ENCODE assay signal across 8 cellular contexts in the genomic region with DNA sequence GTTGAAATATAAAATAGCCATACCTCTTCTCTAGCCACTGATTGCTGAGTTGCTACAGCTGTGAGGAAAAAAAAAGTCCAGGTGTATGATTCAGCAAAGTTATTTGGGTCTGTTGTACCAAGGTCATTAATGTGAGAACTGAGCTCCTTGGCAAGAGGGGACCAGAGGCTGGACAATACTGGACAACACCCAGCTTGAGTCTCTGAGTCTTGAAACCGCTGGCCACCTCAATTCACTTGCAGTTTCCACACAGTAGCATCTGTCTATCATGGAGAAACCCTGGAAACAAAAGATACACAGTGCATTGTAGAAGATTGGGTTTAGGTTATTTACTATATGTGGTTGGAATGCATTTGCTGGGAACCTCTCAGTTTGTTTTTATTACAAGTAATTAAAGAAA.
DNase-seq lines count a peak whose midpoint lies in the region; ATAC-seq and TF ChIP-seq lines count a peak whose summit lies in the region.

No MANE protein-coding gene starts in this region.

- no peak overlapping the region for H3K4me3 ChIP-seq in gastroesophageal sphincter

- ATAC-seq in activated CD4-positive, alpha-beta T cell treated with anti-CD3 and anti-CD28 coated beads for 36 hours: no peak
- peak; percentile 12 for ATAC-seq in SK-N-SH treated with all-trans-retinoic acid at 6 μM for 48 hours
- peak; percentile 47 for ATAC-seq in gastroesophageal sphincter
- no peak for ATAC-seq in stimulated activated effector memory CD8-positive, alpha-beta T cell treated with anti-CD3 and anti-CD28 coated beads, Interleukin-12 subunit alpha, Interleukin-12 subunit beta, amount 100 ng/mL, for 72 hours
- no peak for ATAC-seq in HG02759 (IDR thresholded peaks at IDR 0.05; ENCODE audit: unreplicated experiment)

- POLR2A ChIA-PET in activated CD4-positive, alpha-beta T cell treated with anti-CD3 and anti-CD28 coated beads for 36 hours (lab: Charles Lee): interaction anchor here (0.6 to 1.9 kb wide), 8 partner anchors 10 to 190 kb away, joined by 3 to 7 read pairs (median 4); no protein-coding TSS in a partner anchor

- no peaks in the 10 kb centered on the region for H3K27me3 ChIP-seq in gastroesophageal sphincter

- H3K4me1 ChIP-seq in gastroesophageal sphincter: peaks cover 7 to 36% (median 15%) of the 10 kb centered on the region in 3 donors

- TF ChIP-seq EP300 in gastroesophageal sphincter (IDR thresholded peaks at IDR 0.05): no peak

- TF ChIP-seq POLR2A in gastroesophageal sphincter (IDR thresholded peaks at IDR 0.05): no peak

- no peak for DNase-seq in activated CD4-positive, alpha-beta T cell treated with anti-CD3 and anti-CD28 coated beads for 36 hours
- no peak for DNase-seq in activated CD4-positive, alpha-beta T cell treated with anti-CD3 and anti-CD28 coated beads, Interleukin-2, amount 50 U/mL, for 1 hour
- DNase-seq in stimulated activated effector memory CD8-positive, alpha-beta T cell treated with anti-CD3 and anti-CD28 coated beads, Interleukin-12 subunit alpha, Interleukin-12 subunit beta, amount 100 ng/mL, for 72 hours (ENCODE audit: low spot score in 2 of 2): no peak
- no peak for DNase-seq in activated CD8-positive, alpha-beta memory T cell treated with anti-CD3 and anti-CD28 coated beads, Interleukin-2, amount 50 U/mL, for 4 hours
- no peak for DNase-seq in NCI-H2171 (lab: John Stamatoyannopoulos, UW)

- H3K36me3 ChIP-seq in gastroesophageal sphincter: no peaks in the 10 kb centered on the region

- H3K4me1 Mint-ChIP-seq in activated CD4-positive, alpha-beta T cell treated with anti-CD3 and anti-CD28 coated beads for 36 hours: peaks cover 43% of the 10 kb centered on the region
- H3K4me1 Mint-ChIP-seq in stimulated activated effector memory CD8-positive, alpha-beta T cell treated with anti-CD3 and anti-CD28 coated beads, Interleukin-12 subunit alpha, Interleukin-12 subunit beta, amount 100 ng/mL, for 72 hours: peaks cover 40% of the 10 kb centered on the region

- no peak overlapping the region for H3K4me3 Mint-ChIP-seq in activated CD4-positive, alpha-beta T cell treated with anti-CD3 and anti-CD28 coated beads for 36 hours
- peak overlapping the region; percentile 45 for H3K4me3 Mint-ChIP-seq in stimulated activated effector memory CD8-positive, alpha-beta T cell treated with anti-CD3 and anti-CD28 coated beads, Interleukin-12 subunit alpha, Interleukin-12 subunit beta, amount 100 ng/mL, for 72 hours

- intact Hi-C loops in activated CD4-positive, alpha-beta T cell treated with anti-CD3 and anti-CD28 coated beads for 36 hours (cut with DNase I, micrococcal nuclease): loop anchor here (1.0 to 10.0 kb wide), 3 partner anchors 59 to 120 kb away; a partner anchor contains a TSS

- no peak overlapping the region for H3K27ac ChIP-seq in gastroesophageal sphincter

- peaks cover 8% of the 10 kb centered on the region for H3K36me3 Mint-ChIP-seq in activated CD4-positive, alpha-beta T cell treated with anti-CD3 and anti-CD28 coated beads for 36 hours (ENCODE audit: low read depth)
- peaks cover 5% of the 10 kb centered on the region for H3K36me3 Mint-ChIP-seq in stimulated activated effector memory CD8-positive, alpha-beta T cell treated with anti-CD3 and anti-CD28 coated beads, Interleukin-12 subunit alpha, Interleukin-12 subunit beta, amount 100 ng/mL, for 72 hours

- peak overlapping the region; percentile 90 for H3K27ac Mint-ChIP-seq in activated CD4-positive, alpha-beta T cell treated with anti-CD3 and anti-CD28 coated beads for 36 hours
- H3K27ac Mint-ChIP-seq in stimulated activated effector memory CD8-positive, alpha-beta T cell treated with anti-CD3 and anti-CD28 coated beads, Interleukin-12 subunit alpha, Interleukin-12 subunit beta, amount 100 ng/mL, for 72 hours: peak overlapping the region; percentile 93

- no peaks in the 10 kb centered on the region for H3K9me3 Mint-ChIP-seq in activated CD4-positive, alpha-beta T cell treated with anti-CD3 and anti-CD28 coated beads for 36 hours (ENCODE audit: low read depth)
- H3K9me3 Mint-ChIP-seq in stimulated activated effector memory CD8-positive, alpha-beta T cell treated with anti-CD3 and anti-CD28 coated beads, Interleukin-12 subunit alpha, Interleukin-12 subunit beta, amount 100 ng/mL, for 72 hours: no peaks in the 10 kb centered on the region

- TF ChIP-seq CTCF in gastroesophageal sphincter (IDR thresholded peaks at IDR 0.05): no peak

- H3K9me3 ChIP-seq in gastroesophageal sphincter: no peaks in the 10 kb centered on the region

- WGBS in gastroesophageal sphincter (ENCODE audit: low coverage in 1 of 2), 2 donors: 50% methylated on average over 1 of the region's 1 CpG; no CpG with 5 or more reads in 1 of the 2 donors

- H3K27me3 Mint-ChIP-seq in activated CD4-positive, alpha-beta T cell treated with anti-CD3 and anti-CD28 coated beads for 36 hours: no peaks in the 10 kb centered on the region

- CTCF ChIA-PET in activated CD4-positive, alpha-beta T cell treated with anti-CD3 and anti-CD28 coated beads for 36 hours (lab: Charles Lee): interaction anchor here (0.6 to 1.4 kb wide), 8 partner anchors 10 to 153 kb away, joined by 3 to 6 read pairs (median 4); no protein-coding TSS in a partner anchor

TF ChIP-seq in SK-N-SH treated with all-trans-retinoic acid at 6 μM for 48 hours, 23 proteins besides CTCF, POLR2A, EP300 and RAD21 (continues in another document):
- TF ChIP-seq ARNTL (CRISPR knock-in tag; IDR thresholded peaks at IDR 0.05; ENCODE audit: borderline replicate concordance, low read depth) (no peak), OSR1 (CRISPR knock-in tag; IDR thresholded peaks at IDR 0.05) (no peak), TOX (CRISPR knock-in tag; IDR thresholded peaks at IDR 0.05; ENCODE audit: borderline replicate concordance) (no peak), SNAI2 (CRISPR knock-in tag; IDR thresholded peaks at IDR 0.05) (no peak), ESRRG (CRISPR knock-in tag; IDR thresholded peaks at IDR 0.05) (no peak), CSDC2 (CRISPR knock-in tag; IDR thresholded peaks at IDR 0.05) (no peak), ZC3H10 (CRISPR knock-in tag; IDR thresholded peaks at IDR 0.05) (no peak), BACH2 (CRISPR knock-in tag; IDR thresholded peaks at IDR 0.05; ENCODE audit: borderline replicate concordance) (no peak), ZNF70 (CRISPR knock-in tag; IDR thresholded peaks at IDR 0.05) (no peak), TCF4 (CRISPR knock-in tag; IDR thresholded peaks at IDR 0.05; ENCODE audit: borderline replicate concordance) (no peak), ZFP30 (CRISPR knock-in tag; IDR thresholded peaks at IDR 0.05) (no peak)
- TF ChIP-seq, protein P1, sequence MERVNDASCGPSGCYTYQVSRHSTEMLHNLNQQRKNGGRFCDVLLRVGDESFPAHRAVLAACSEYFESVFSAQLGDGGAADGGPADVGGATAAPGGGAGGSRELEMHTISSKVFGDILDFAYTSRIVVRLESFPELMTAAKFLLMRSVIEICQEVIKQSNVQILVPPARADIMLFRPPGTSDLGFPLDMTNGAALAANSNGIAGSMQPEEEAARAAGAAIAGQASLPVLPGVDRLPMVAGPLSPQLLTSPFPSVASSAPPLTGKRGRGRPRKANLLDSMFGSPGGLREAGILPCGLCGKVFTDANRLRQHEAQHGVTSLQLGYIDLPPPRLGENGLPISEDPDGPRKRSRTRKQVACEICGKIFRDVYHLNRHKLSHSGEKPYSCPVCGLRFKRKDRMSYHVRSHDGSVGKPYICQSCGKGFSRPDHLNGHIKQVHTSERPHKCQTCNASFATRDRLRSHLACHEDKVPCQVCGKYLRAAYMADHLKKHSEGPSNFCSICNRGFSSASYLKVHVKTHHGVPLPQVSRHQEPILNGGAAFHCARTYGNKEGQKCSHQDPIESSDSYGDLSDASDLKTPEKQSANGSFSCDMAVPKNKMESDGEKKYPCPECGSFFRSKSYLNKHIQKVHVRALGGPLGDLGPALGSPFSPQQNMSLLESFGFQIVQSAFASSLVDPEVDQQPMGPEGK (CRISPR knock-in tag; IDR thresholded peaks at IDR 0.05; ENCODE audit: borderline replicate concordance): no peak
- TF ChIP-seq, protein P2, sequence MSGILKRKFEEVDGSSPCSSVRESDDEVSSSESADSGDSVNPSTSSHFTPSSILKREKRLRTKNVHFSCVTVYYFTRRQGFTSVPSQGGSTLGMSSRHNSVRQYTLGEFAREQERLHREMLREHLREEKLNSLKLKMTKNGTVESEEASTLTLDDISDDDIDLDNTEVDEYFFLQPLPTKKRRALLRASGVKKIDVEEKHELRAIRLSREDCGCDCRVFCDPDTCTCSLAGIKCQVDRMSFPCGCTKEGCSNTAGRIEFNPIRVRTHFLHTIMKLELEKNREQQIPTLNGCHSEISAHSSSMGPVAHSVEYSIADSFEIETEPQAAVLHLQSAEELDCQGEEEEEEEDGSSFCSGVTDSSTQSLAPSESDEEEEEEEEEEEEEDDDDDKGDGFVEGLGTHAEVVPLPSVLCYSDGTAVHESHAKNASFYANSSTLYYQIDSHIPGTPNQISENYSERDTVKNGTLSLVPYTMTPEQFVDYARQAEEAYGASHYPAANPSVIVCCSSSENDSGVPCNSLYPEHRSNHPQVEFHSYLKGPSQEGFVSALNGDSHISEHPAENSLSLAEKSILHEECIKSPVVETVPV (CRISPR knock-in tag; IDR thresholded peaks at IDR 0.05): no peak
- TF ChIP-seq, protein P3, sequence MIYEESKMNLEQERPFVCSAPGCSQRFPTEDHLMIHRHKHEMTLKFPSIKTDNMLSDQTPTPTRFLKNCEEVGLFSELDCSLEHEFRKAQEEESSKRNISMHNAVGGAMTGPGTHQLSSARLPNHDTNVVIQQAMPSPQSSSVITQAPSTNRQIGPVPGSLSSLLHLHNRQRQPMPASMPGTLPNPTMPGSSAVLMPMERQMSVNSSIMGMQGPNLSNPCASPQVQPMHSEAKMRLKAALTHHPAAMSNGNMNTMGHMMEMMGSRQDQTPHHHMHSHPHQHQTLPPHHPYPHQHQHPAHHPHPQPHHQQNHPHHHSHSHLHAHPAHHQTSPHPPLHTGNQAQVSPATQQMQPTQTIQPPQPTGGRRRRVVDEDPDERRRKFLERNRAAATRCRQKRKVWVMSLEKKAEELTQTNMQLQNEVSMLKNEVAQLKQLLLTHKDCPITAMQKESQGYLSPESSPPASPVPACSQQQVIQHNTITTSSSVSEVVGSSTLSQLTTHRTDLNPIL (CRISPR knock-in tag; IDR thresholded peaks at IDR 0.05; ENCODE audit: low read depth): no peak

Comparison
In these comparisons a context has a peak if more than half of its experiments do, and no peak if none do; other contexts are left out.
1. ATAC-seq: peak in SK-N-SH treated with all-trans-retinoic acid at 6 μM for 48 hours (single experiment) and gastroesophageal sphincter (single experiment); none in activated CD4-positive, alpha-beta T cell treated with anti-CD3 and anti-CD28 coated beads for 36 hours (single experiment), stimulated activated effector memory CD8-positive, alpha-beta T cell treated with anti-CD3 and anti-CD28 coated beads, Interleukin-12 subunit alpha, Interleukin-12 subunit beta, amount 100 ng/mL, for 72 hours (single experiment) and HG02759 (single experiment).